In genomic region chr17:17010545-17011034, GRCh38 we compare ENCODE assay signal across 3 cellular contexts. TPM values are rescaled to one million over a fixed set of nuclear protein-coding genes. Genes with fewer than 3 reads are reported as not detected.
"Had no signal": no experiment of that assay in that cellular context is flagged by ENCODE, and none has a peak within 500 bp of the region (broad histone marks: within the 10 kb centered on the region; RNA-seq: fewer than 3 reads in every experiment).

No MANE protein-coding gene starts in this region.

RNA-seq across cellular contexts. Expression of gene TNFRSF13B, which starts 38.7 kb away (rescaled TPM):
- total RNA-seq: fibroblast of lung, mesothelial cell of epicardium, SJCRH30 had no signal
- polyA plus RNA-seq: fibroblast of lung had no signal
